In genomic region chr12:53383258-53383657, GRCh38 we compare ENCODE assay signal across 10 cellular contexts. TPM values are rescaled to one million over a fixed set of nuclear protein-coding genes. Genes with fewer than 3 reads are reported as not detected.
DNase-seq lines count a peak whose midpoint lies in the region; ATAC-seq and TF ChIP-seq lines count a peak whose summit lies in the region.
"Had no signal": no experiment of that assay in that cellular context is flagged by ENCODE, and none has a peak within 500 bp of the region (broad histone marks: within the 10 kb centered on the region; RNA-seq: fewer than 3 reads in every experiment).

No MANE protein-coding gene starts in this region.

- no peaks in the 10 kb centered on the region for H3K9me3 ChIP-seq in CD4-positive, alpha-beta memory T cell (ENCODE audit: control insufficient read depth in 1 of 2, low read length in 2 of 2)
- H3K9me3 ChIP-seq in endocrine pancreas (ENCODE audit: control insufficient read depth, low read length) = no peaks in the 10 kb centered on the region
- peaks cover 0 to 11% of the 10 kb centered on the region in 2 donors for H3K9me3 ChIP-seq in neuronal stem cell (replicated peaks in 1 of 2; ENCODE audit: control insufficient read depth in 2 of 2, insufficient read depth in 1 of 2, low read depth in 1 of 2, low read length in 2 of 2)
- H3K9me3 ChIP-seq: adrenal gland had no signal

- peak overlapping the region; percentile 19 for H3K4me2 ChIP-seq in neuronal stem cell (ENCODE audit: insufficient read depth, low read length, poor library complexity, severe bottlenecking)

- no peak overlapping the region for H2BK15ac ChIP-seq in neuronal stem cell (ENCODE audit: low read length)

- DNase-seq in CD4-positive, alpha-beta memory T cell = no peak
- DNase-seq in NB4 (ENCODE audit: low read depth) = no peak
- DNase-seq in neuronal stem cell (ENCODE audit: low spot score) = no peak
- no peak for DNase-seq in stimulated activated CD4-positive, alpha-beta T cell treated with anti-CD3 and anti-CD28 coated beads, Interleukin-4, amount 100 ng/mL, for 24 hours
- no peak for DNase-seq in stimulated activated CD4-positive, alpha-beta T cell treated with anti-CD3 and anti-CD28 coated beads, Interleukin-2, amount 100 ng/mL, for 24 hours
- no peak for DNase-seq in stimulated activated naive CD4-positive, alpha-beta T cell (lab: John Stamatoyannopoulos, UW)

- H3K27ac ChIP-seq in CD4-positive, alpha-beta memory T cell (ENCODE audit: low read depth, low read length) = peak overlapping the region; percentile 5
- no peak overlapping the region for H3K27ac ChIP-seq in neuronal stem cell (replicated peaks; ENCODE audit: low read length)

- no peak overlapping the region for H3K4ac ChIP-seq in neuronal stem cell (ENCODE audit: low read length)

- no peak overlapping the region for H2AFZ ChIP-seq in neuronal stem cell (ENCODE audit: low read length)

- intact Hi-C loops in CD4-positive, alpha-beta memory T cell (cut with micrococcal nuclease) = no loop called here

- H3K36me3 Mint-ChIP-seq in CD4-positive, alpha-beta memory T cell = peaks cover 42 to 52% of the 10 kb centered on the region in 2 donors

- H3K4me1 Mint-ChIP-seq in CD4-positive, alpha-beta memory T cell = peaks cover 42 to 66% (median 57%) of the 10 kb centered on the region in 4 donors

- no peak overlapping the region for H2AK5ac ChIP-seq in neuronal stem cell (ENCODE audit: low read depth, low read length)

- H3K18ac ChIP-seq in neuronal stem cell (ENCODE audit: low read length) = no peak overlapping the region

- no peak overlapping the region for H3K4me3 ChIP-seq in CD4-positive, alpha-beta memory T cell (ENCODE audit: low read length in 2 of 2)
- H3K4me3 ChIP-seq in NB4 (ENCODE audit: low read depth, low read length) = peak overlapping the region; percentile 48
- H3K4me3 ChIP-seq in endocrine pancreas (ENCODE audit: control insufficient read depth, insufficient read depth, low read length) = peak overlapping the region; percentile 25
- no peak overlapping the region for H3K4me3 ChIP-seq in neuronal stem cell (ENCODE audit: low read length in 2 of 2)

- no peak overlapping the region for H2BK120ac ChIP-seq in neuronal stem cell (ENCODE audit: low read depth, low read length)

- no CpG with 5 or more reads among the region's 2 CpGs for WGBS in neuronal stem cell (ENCODE audit: extremely low coverage in 2 of 2, insufficient read length in 2 of 2, insufficient replicate concordance in 1 of 2), 2 donors

- no peak overlapping the region for H4K8ac ChIP-seq in neuronal stem cell (ENCODE audit: low read depth, low read length)

- no peak for TF ChIP-seq CTCF in NB4 (IDR thresholded peaks at IDR 0.05; ENCODE audit: low read depth, low read length)

- CTCF ChIA-PET in CD4-positive, alpha-beta memory T cell (lab: Charles Lee; ENCODE audit: partially characterized antibody) = interaction anchor here (1.3 to 9.5 kb wide), 8 partner anchors 24 to 125 kb away, joined by 3 to 81 read pairs (median 14); partner anchors contain the start of gene AAAS

- peak overlapping the region; percentile 40 to 92 (median 86) for H3K4me3 Mint-ChIP-seq in CD4-positive, alpha-beta memory T cell

- no peaks in the 10 kb centered on the region for H3K27me3 ChIP-seq in CD4-positive, alpha-beta memory T cell (ENCODE audit: insufficient read depth, low read length)
- H3K27me3 ChIP-seq in endocrine pancreas (ENCODE audit: control insufficient read depth, insufficient read depth, low read length) (no peaks in the 10 kb centered on the region), neuronal stem cell (ENCODE audit: control insufficient read depth in 3 of 3, insufficient read depth in 3 of 3, low read depth in 1 of 3, low read length in 3 of 3) (no peaks in the 10 kb centered on the region)
- H3K27me3 ChIP-seq: adrenal gland had no signal

- H2BK5ac ChIP-seq in neuronal stem cell (ENCODE audit: low read length) = no peak overlapping the region

- no peak overlapping the region for H2BK12ac ChIP-seq in neuronal stem cell (ENCODE audit: low read length)

- H3K79me1 ChIP-seq in neuronal stem cell (ENCODE audit: low read depth, low read length) = peaks cover 16% of the 10 kb centered on the region

- H3K27me3 Mint-ChIP-seq in CD4-positive, alpha-beta memory T cell = no peaks in the 10 kb centered on the region

- peak overlapping the region; percentile 19 for H3K9ac ChIP-seq in endocrine pancreas (ENCODE audit: control insufficient read depth, insufficient read depth, low read length)
- peak overlapping the region; percentile 54 for H3K9ac ChIP-seq in neuronal stem cell (ENCODE audit: low read depth, low read length, poor library complexity)

- no peak for ATAC-seq in GM19455 (IDR thresholded peaks at IDR 0.05; ENCODE audit: unreplicated experiment)

- POLR2A ChIA-PET in CD4-positive, alpha-beta memory T cell (lab: Charles Lee; ENCODE audit: partially characterized antibody) = interaction anchor here (1.2 to 3.1 kb wide), 4 partner anchors 29 to 62 kb away, joined by 3 to 14 read pairs (median 5); partner anchors contain the start of gene AAAS

- no peak overlapping the region for H4K91ac ChIP-seq in neuronal stem cell (ENCODE audit: low read depth, low read length, poor library complexity)

- no peaks in the 10 kb centered on the region for H3K9me3 Mint-ChIP-seq in CD4-positive, alpha-beta memory T cell

- peak overlapping the region in 5 of 7 donors; percentile 19 to 87 (median 39) for H3K27ac Mint-ChIP-seq in CD4-positive, alpha-beta memory T cell

- no peak for TF ChIP-seq POLR2A in NB4 (IDR thresholded peaks at IDR 0.05; ENCODE audit: extremely low read depth, insufficient read length)

- no peak overlapping the region for H3K14ac ChIP-seq in neuronal stem cell (ENCODE audit: low read length)

- peaks cover 76% of the 10 kb centered on the region for H3K4me1 ChIP-seq in CD4-positive, alpha-beta memory T cell (ENCODE audit: insufficient read depth, low read length)
- H3K4me1 ChIP-seq in endocrine pancreas (ENCODE audit: control insufficient read depth, insufficient read depth, low read length) (peaks cover 13% of the 10 kb centered on the region), neuronal stem cell (ENCODE audit: control insufficient read depth in 2 of 2, insufficient read depth in 1 of 2, low read depth in 1 of 2, low read length in 2 of 2) (peaks cover 15 to 21% of the 10 kb centered on the region in 2 donors)

- H3K23ac ChIP-seq in neuronal stem cell (ENCODE audit: low read depth, low read length, poor library complexity) = no peak overlapping the region

- H3K36me3 ChIP-seq in CD4-positive, alpha-beta memory T cell (ENCODE audit: insufficient read depth, low read length) = peaks cover 22% of the 10 kb centered on the region
- no peaks in the 10 kb centered on the region for H3K36me3 ChIP-seq in endocrine pancreas (ENCODE audit: control insufficient read depth, insufficient read depth, low read length)
- peaks cover 24 to 64% of the 10 kb centered on the region in 2 donors for H3K36me3 ChIP-seq in neuronal stem cell (replicated peaks in 1 of 2; ENCODE audit: control insufficient read depth in 2 of 2, insufficient read depth in 2 of 2, low read length in 2 of 2)

RNA-seq across cellular contexts. Expression of gene SP1, which starts 3.3 kb away (rescaled TPM):
- total RNA-seq in CD4-positive, alpha-beta memory T cell = 100 to 1,000 TPM; 109 to 110 TPM
- polyA plus RNA-seq in CD4-positive, alpha-beta memory T cell = 10 to 100 TPM in 1 of 2 donors, 1 to 10 TPM in 1; 4.3 to 10.6 TPM
- 27.3 TPM for polyA plus RNA-seq in neuronal stem cell (2013, experiment 1 of 2)
- polyA plus RNA-seq in neuronal stem cell (2013, experiment 2 of 2) = 27.4 TPM

RNA-seq across cellular contexts. Expression of gene AMHR2, which starts 40.4 kb away (rescaled TPM):
- not detected for total RNA-seq in CD4-positive, alpha-beta memory T cell
- not detected for polyA plus RNA-seq in CD4-positive, alpha-beta memory T cell
- polyA plus RNA-seq in neuronal stem cell (2013, experiment 1 of 2) = 0.46 TPM
- 0.42 TPM for polyA plus RNA-seq in neuronal stem cell (2013, experiment 2 of 2)
- total RNA-seq: myocyte had no signal

RNA-seq across cellular contexts. Expression of gene SP7, which starts 47.1 kb away (rescaled TPM):
- total RNA-seq in CD4-positive, alpha-beta memory T cell = not detected
- polyA plus RNA-seq in CD4-positive, alpha-beta memory T cell = not detected
- 0.22 TPM for polyA plus RNA-seq in neuronal stem cell (2013, experiment 1 of 2)
- polyA plus RNA-seq in neuronal stem cell (2013, experiment 2 of 2) = 0.35 TPM
- total RNA-seq: adrenal gland, myocyte had no signal

RNA-seq across cellular contexts. Expression of gene PRR13, which starts 58.3 kb away (rescaled TPM):
- 100 to 1,000 TPM; 242 to 247 TPM for total RNA-seq in CD4-positive, alpha-beta memory T cell
- polyA plus RNA-seq in CD4-positive, alpha-beta memory T cell = 100 to 1,000 TPM; 545 to 843 TPM
- 119 TPM for polyA plus RNA-seq in neuronal stem cell (2013, experiment 1 of 2)
- polyA plus RNA-seq in neuronal stem cell (2013, experiment 2 of 2) = 121 TPM

Comparison
In these comparisons a context has a peak if more than half of its experiments do, and no peak if none do; other contexts are left out.
1. H3K4me3 ChIP-seq: peak in NB4 (single experiment) and endocrine pancreas (single experiment); none in CD4-positive, alpha-beta memory T cell (0 of 2) and neuronal stem cell (0 of 2).